Comparison of ENCODE assay signal across 10 cellular contexts in genomic region chr2:172698041-172698863, GRCh38. TPM values are rescaled to one million over a fixed set of nuclear protein-coding genes. Genes with fewer than 3 reads are reported as not detected.
A peak's percentile ranks its signal among the peaks of the same experiment; 100 is the strongest.
DNase-seq lines count a peak whose midpoint lies in the region; ATAC-seq and TF ChIP-seq lines count a peak whose summit lies in the region.
"Had no signal": no experiment of that assay in that cellular context is flagged by ENCODE, and none has a peak within 500 bp of the region (broad histone marks: within the 10 kb centered on the region; RNA-seq: fewer than 3 reads in every experiment).

No MANE protein-coding gene starts in this region.

- CTCF ChIA-PET in CD4-positive, alpha-beta memory T cell (lab: Charles Lee; ENCODE audit: partially characterized antibody), result no interaction called here

- no peaks in the 10 kb centered on the region for H3K79me2 ChIP-seq in fibroblast of lung (ENCODE audit: control insufficient read depth, insufficient read depth, low read length)

- no peak overlapping the region for H3K27ac Mint-ChIP-seq in nephron progenitor cell
- H3K27ac Mint-ChIP-seq in CD4-positive, alpha-beta memory T cell, result no peak overlapping the region
- H3K27ac Mint-ChIP-seq: B cell had no signal

- no peak overlapping the region for H3K4me3 ChIP-seq in fibroblast of lung (replicated peaks in 1 of 4; ENCODE audit: control extremely low read depth in 1 of 4, insufficient read depth in 1 of 4, low read depth in 3 of 4, low read length in 4 of 4)
- no peak overlapping the region for H3K4me3 ChIP-seq in CD4-positive, alpha-beta memory T cell (ENCODE audit: low read length in 2 of 2)

- peaks cover 27% of the 10 kb centered on the region for H3K9me3 Mint-ChIP-seq in nephron progenitor cell
- peaks cover 0 to 2% (median 0%) of the 10 kb centered on the region in 8 donors for H3K9me3 Mint-ChIP-seq in CD4-positive, alpha-beta memory T cell

- peaks cover 26% of the 10 kb centered on the region for H3K36me3 Mint-ChIP-seq in nephron progenitor cell (ENCODE audit: low read depth)
- H3K36me3 Mint-ChIP-seq in CD4-positive, alpha-beta memory T cell, result no peaks in the 10 kb centered on the region

- peak; percentile 33 to 81 for DNase-seq in NOMO-1 (lab: John Stamatoyannopoulos, UW; ENCODE audit: unreplicated experiment in 2 of 2)
- DNase-seq in NOMO-1 treated with dmso at 0.1 percent for 144 hours (lab: John Stamatoyannopoulos, UW; ENCODE audit: unreplicated experiment), result no peak
- DNase-seq in OCI-M1 (lab: John Stamatoyannopoulos, UW), result peak; percentile 68
- DNase-seq in fibroblast of lung (ENCODE audit: low read depth in 2 of 2), result peak; percentile 89 to 92
- DNase-seq in nephron progenitor cell, result no peak
- no peak for DNase-seq in CD4-positive, alpha-beta memory T cell

- no peaks in the 10 kb centered on the region for H3K9me3 ChIP-seq in fibroblast of lung (ENCODE audit: control insufficient read depth, insufficient read depth, low read depth, low read length)
- no peaks in the 10 kb centered on the region for H3K9me3 ChIP-seq in CD4-positive, alpha-beta memory T cell (ENCODE audit: control insufficient read depth in 1 of 2, low read length in 2 of 2)

- no peak overlapping the region for H2AFZ ChIP-seq in fibroblast of lung (ENCODE audit: low read length)

- H3K4me3 Mint-ChIP-seq in nephron progenitor cell, result no peak overlapping the region
- no peak overlapping the region for H3K4me3 Mint-ChIP-seq in CD4-positive, alpha-beta memory T cell
- H3K4me3 Mint-ChIP-seq: B cell had no signal

- H3K36me3 ChIP-seq in fibroblast of lung (ENCODE audit: control insufficient read depth, insufficient read depth, low read length), result no peaks in the 10 kb centered on the region
- H3K36me3 ChIP-seq in CD4-positive, alpha-beta memory T cell (ENCODE audit: insufficient read depth, low read length), result no peaks in the 10 kb centered on the region

- TF ChIP-seq CTCF in fibroblast of lung (conservative IDR thresholded peaks at IDR 0.05 in 1 of 2, IDR thresholded peaks at IDR 0.05 in 1 of 2; ENCODE audit: low read depth in 1 of 2, low read length in 2 of 2) (no peak), nephron progenitor cell (IDR thresholded peaks at IDR 0.05) (no peak)

- H3K27me3 Mint-ChIP-seq in nephron progenitor cell (ENCODE audit: low read depth, poor library complexity), result no peaks in the 10 kb centered on the region
- peaks cover 9 to 16% of the 10 kb centered on the region in 2 donors for H3K27me3 Mint-ChIP-seq in CD4-positive, alpha-beta memory T cell

- H3K4me2 ChIP-seq in fibroblast of lung (ENCODE audit: extremely low read depth, insufficient read depth, low read length), result peak overlapping the region; percentile 17

- H3K4me1 ChIP-seq in fibroblast of lung (ENCODE audit: control insufficient read depth, extremely low read depth, insufficient read depth, low read length), result peaks cover 21% of the 10 kb centered on the region
- peaks cover 4% of the 10 kb centered on the region for H3K4me1 ChIP-seq in CD4-positive, alpha-beta memory T cell (ENCODE audit: insufficient read depth, low read length)

- peak overlapping the region; percentile 50 for H3K27ac ChIP-seq in fibroblast of lung (ENCODE audit: insufficient read depth, low read length)
- H3K27ac ChIP-seq in CD4-positive, alpha-beta memory T cell (ENCODE audit: low read depth, low read length), result no peak overlapping the region
- H3K27ac ChIP-seq: VCaP had no signal

- no peaks in the 10 kb centered on the region for H4K20me1 ChIP-seq in fibroblast of lung (ENCODE audit: control insufficient read depth, extremely low read depth, insufficient read depth, low read length)

- peak; percentile 88 for ATAC-seq in HG02678 (IDR thresholded peaks at IDR 0.05; ENCODE audit: unreplicated experiment)
- ATAC-seq in GM19467 (IDR thresholded peaks at IDR 0.05; ENCODE audit: unreplicated experiment), result no peak

- POLR2A ChIA-PET in CD4-positive, alpha-beta memory T cell (lab: Charles Lee; ENCODE audit: partially characterized antibody), result no interaction called here

- intact Hi-C loops in CD4-positive, alpha-beta memory T cell (cut with micrococcal nuclease), result no loop called here

- H3K27me3 ChIP-seq in fibroblast of lung (ENCODE audit: control insufficient read depth, insufficient read depth, low read length), result no peaks in the 10 kb centered on the region
- H3K27me3 ChIP-seq in CD4-positive, alpha-beta memory T cell (ENCODE audit: insufficient read depth, low read length), result no peaks in the 10 kb centered on the region

- peaks cover 7% of the 10 kb centered on the region for H3K4me1 Mint-ChIP-seq in nephron progenitor cell
- peaks cover 6 to 7% (median 7%) of the 10 kb centered on the region in 4 donors for H3K4me1 Mint-ChIP-seq in CD4-positive, alpha-beta memory T cell
- H3K4me1 Mint-ChIP-seq: B cell had no signal

- H3K9ac ChIP-seq in fibroblast of lung (ENCODE audit: insufficient read depth, low read length), result no peak overlapping the region

RNA-seq across cellular contexts. Expression of gene RAPGEF4, which starts 37.4 kb away (rescaled TPM):
- 1.3 and 3.0 TPM in 2 replicates for total RNA-seq in fibroblast of lung
- polyA plus RNA-seq in fibroblast of lung, result 0.51 and 1.4 TPM in 2 replicates
- polyA plus RNA-seq in fibroblast of lung (2012), result 0.30 and 1.2 TPM in 2 replicates
- polyA minus RNA-seq in fibroblast of lung (ENCODE audit: low replicate concordance), result 0.59 and 7.7 TPM in 2 replicates
- total RNA-seq in CD4-positive, alpha-beta memory T cell, result not detected
- polyA plus RNA-seq in CD4-positive, alpha-beta memory T cell, result not detected

Comparison
In these comparisons a context has a peak if more than half of its experiments do, and no peak if none do; other contexts are left out.
1. DNase-seq: peak in NOMO-1 (2 of 2), OCI-M1 (single experiment) and fibroblast of lung (2 of 2); none in NOMO-1 treated with dmso at 0.1 percent for 144 hours (single experiment), nephron progenitor cell (single experiment) and CD4-positive, alpha-beta memory T cell (0 of 5).